12 cellular contexts compared by ENCODE assay signal in the genomic region with DNA sequence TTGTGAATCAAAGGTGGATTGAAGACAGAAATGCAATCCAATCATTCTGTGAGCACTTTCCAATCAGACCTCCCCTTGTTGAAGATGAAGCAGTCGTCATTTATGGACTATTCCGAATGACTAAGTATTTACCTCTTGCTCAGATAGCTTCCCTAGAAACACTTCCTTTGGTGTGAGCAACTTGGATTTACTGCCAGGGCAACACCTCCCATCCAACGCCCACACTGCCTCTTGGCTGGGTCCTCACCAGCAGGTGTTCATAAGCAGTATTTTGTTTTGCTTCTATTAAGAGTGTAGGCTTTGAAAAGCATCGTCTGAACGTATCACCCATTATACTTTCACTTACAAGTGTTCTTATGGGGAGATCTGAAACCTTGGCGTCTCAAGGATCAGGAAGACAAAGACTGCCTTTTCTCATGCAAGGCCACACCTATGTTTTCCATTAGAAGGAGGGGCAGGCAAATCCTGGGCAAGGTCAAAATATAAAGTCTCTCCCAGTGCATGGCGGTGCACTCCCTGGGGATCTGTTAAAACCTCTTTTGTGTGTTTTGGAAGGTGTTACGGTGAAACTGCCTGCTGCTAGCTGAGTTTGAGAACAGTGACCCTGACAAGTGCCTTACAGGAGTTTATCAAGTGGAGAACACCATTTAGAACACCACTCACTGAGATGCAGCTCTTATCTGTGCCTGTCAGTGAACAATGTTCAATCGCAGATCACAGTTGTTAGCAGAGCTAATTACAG. TPM values are rescaled to one million over a fixed set of nuclear protein-coding genes. Genes with fewer than 3 reads are reported as not detected.
DNase-seq lines count a peak whose midpoint lies in the region; ATAC-seq and TF ChIP-seq lines count a peak whose summit lies in the region.
"Had no signal": no experiment of that assay in that cellular context is flagged by ENCODE, and none has a peak within 500 bp of the region (broad histone marks: within the 10 kb centered on the region; RNA-seq: fewer than 3 reads in every experiment).

No MANE protein-coding gene starts in this region.

- peaks cover 16% of the 10 kb centered on the region for H3K4me1 Mint-ChIP-seq in chondrocyte (ENCODE audit: low read depth)
- H3K4me1 Mint-ChIP-seq: natural killer cell had no signal

- H3K36me3 ChIP-seq in HAP-1 (replicated peaks) = no peaks in the 10 kb centered on the region

- no peaks in the 10 kb centered on the region for H3K9me3 ChIP-seq in HAP-1

- H3K9me3 Mint-ChIP-seq in chondrocyte (ENCODE audit: low read depth) = no peaks in the 10 kb centered on the region
- H3K9me3 Mint-ChIP-seq: natural killer cell had no signal

- no peaks in the 10 kb centered on the region for H3K27me3 Mint-ChIP-seq in chondrocyte (ENCODE audit: low read depth)

- no peaks in the 10 kb centered on the region for H3K36me3 Mint-ChIP-seq in chondrocyte (ENCODE audit: low read depth)
- H3K36me3 Mint-ChIP-seq: natural killer cell had no signal

- no peak overlapping the region for H3K4me3 ChIP-seq in HAP-1

- H3K27me3 ChIP-seq in HAP-1 (ENCODE audit: low read depth) = no peaks in the 10 kb centered on the region

- no peak for TF ChIP-seq CTCF in omental fat pad (IDR thresholded peaks at IDR 0.05)
- TF ChIP-seq CTCF in chondrocyte (IDR thresholded peaks at IDR 0.05) = no peak

- DNase-seq in HAP-1 (ENCODE audit: low spot score in 2 of 2) = peak; percentile 89 to 97
- peak; percentile 62 to 72 for DNase-seq in NCI-H526 (lab: John Stamatoyannopoulos, UW)
- peak; percentile 16 to 26 for DNase-seq in erythroblast (lab: John Stamatoyannopoulos, UW)
- DNase-seq in omental fat pad (ENCODE audit: low spot score) = no peak
- no peak for DNase-seq in HUDEP-2 (lab: John Stamatoyannopoulos, UW; ENCODE audit: unreplicated experiment in 76 of 76)
- no peak for DNase-seq in T1000 (lab: John Stamatoyannopoulos, UW)
- no peak for DNase-seq in chondrocyte (ENCODE audit: low spot score)
- DNase-seq in NOMO-1 (lab: John Stamatoyannopoulos, UW; ENCODE audit: unreplicated experiment in 2 of 2) = no peak
- DNase-seq: GF-D8; Karpas-422; natural killer cell; stimulated activated CD8-positive, alpha-beta memory T cell treated with anti-CD3 and anti-CD28 coated beads, Interleukin-4, amount 100 ng/mL, for 48 hours had no signal

- H3K4me1 ChIP-seq in HAP-1 = peaks cover 24% of the 10 kb centered on the region

- no peak overlapping the region for H3K27ac Mint-ChIP-seq in chondrocyte (ENCODE audit: unreplicated experiment)
- H3K27ac Mint-ChIP-seq: natural killer cell had no signal

- no peak for TF ChIP-seq POLR2A in erythroblast (IDR thresholded peaks at IDR 0.05; ENCODE audit: low read length)

- no peak overlapping the region for H3K4me3 Mint-ChIP-seq in chondrocyte (ENCODE audit: unreplicated experiment)
- H3K4me3 Mint-ChIP-seq: natural killer cell had no signal

- in situ Hi-C loops in HAP-1 (cut with MboI; ENCODE audit: low sequenced_read_pairs) = no loop called here

- ATAC-seq in omental fat pad (ENCODE audit: low FRiP score) = peak; percentile 95
- ATAC-seq: natural killer cell had no signal

RNA-seq across cellular contexts. Expression of a gene that starts 10.6 kb away (rescaled TPM):
- total RNA-seq in omental fat pad = 10 to 100 TPM in 2 of 4 donors, 1 to 10 TPM in 2; 7.4 to 72.7 (median 16.2) TPM
- total RNA-seq in chondrocyte = 1.5 to 2.2 TPM (median 2.0 TPM) in 3 replicates

RNA-seq across cellular contexts. Expression of a gene that starts 32.4 kb away (rescaled TPM):
- total RNA-seq in omental fat pad = 1 to 10 TPM; 1.8 to 6.5 (median 4.7) TPM
- total RNA-seq in chondrocyte = 0.46 to 0.77 TPM (median 0.50 TPM) in 3 replicates

Comparison
In these comparisons a context has a peak if more than half of its experiments do, and no peak if none do; other contexts are left out.
1. DNase-seq: peak in HAP-1 (2 of 2), NCI-H526 (2 of 2) and erythroblast (2 of 2); none in omental fat pad (single experiment), HUDEP-2 (0 of 76), T1000 (single experiment), chondrocyte (single experiment) and NOMO-1 (0 of 2).